ENCODE assay signal across 21 cellular contexts in genomic region chr12:124115976-124116690, GRCh38.
DNase-seq lines count a peak whose midpoint lies in the region; ATAC-seq, FAIRE-seq and TF ChIP-seq lines count a peak whose summit lies in the region.
"Had no signal": no experiment of that assay in that cellular context is flagged by ENCODE, and none has a peak within 500 bp of the region (broad histone marks: within the 10 kb centered on the region; RNA-seq: fewer than 3 reads in every experiment).

No MANE protein-coding gene starts in this region.

- H3K9me3 Mint-ChIP-seq in neural progenitor cell: no peaks in the 10 kb centered on the region
- H3K9me3 Mint-ChIP-seq: CD4-positive, alpha-beta T cell had no signal

- H3K9me3 ChIP-seq in K562 (replicated peaks; ENCODE audit: control insufficient read depth, insufficient read depth, low read depth, low read length) (no peaks in the 10 kb centered on the region), neural progenitor cell (ENCODE audit: low read depth) (no peaks in the 10 kb centered on the region), heart right ventricle (peaks cover 0 to 11% (median 0%) of the 10 kb centered on the region in 11 donors)

- FAIRE-seq in K562 (lab: Jason Lieb, UNC): no peak
- FAIRE-seq: D721Med, GM18507 had no signal

- in situ Hi-C loops in K562 (cut with MboI): no loop called here

- no peak overlapping the region for H3K4me3 ChIP-seq in H7 (ENCODE audit: insufficient read depth, low read depth, low read length)
- H3K4me3 ChIP-seq in K562: no peak overlapping the region
- H3K4me3 ChIP-seq in neural progenitor cell: no peak overlapping the region
- H3K4me3 ChIP-seq in heart right ventricle: no peak overlapping the region

- no peak for TF ChIP-seq EP300 in K562 (IDR thresholded peaks at IDR 0.05; ENCODE audit: low read length)

- no peaks in the 10 kb centered on the region for H3K27me3 ChIP-seq in H7 (ENCODE audit: control insufficient read depth, insufficient read depth, low read length)
- peaks cover 45 to 60% of the 10 kb centered on the region in 2 experiments for H3K27me3 ChIP-seq in K562 (ENCODE audit: control insufficient read depth in 2 of 2, insufficient read depth in 2 of 2, low read length in 2 of 2)
- no peaks in the 10 kb centered on the region for H3K27me3 ChIP-seq in neural progenitor cell
- H3K27me3 ChIP-seq in heart right ventricle: peaks cover 0 to 19% (median 0%) of the 10 kb centered on the region in 7 donors

- POLR2A ChIA-PET in K562 (lab: Yijun Ruan, JAX): interaction anchor here (2.6 kb wide), 1 partner anchor 10 kb away, joined by 6 read pairs; no protein-coding TSS in a partner anchor

- H3K27ac ChIP-seq in K562 (ENCODE audit: extremely low read depth, low read depth, low read length) (no peak overlapping the region), neural progenitor cell (no peak overlapping the region), heart right ventricle (no peak overlapping the region)

- DNase-seq in H7 (peak; percentile 61), K562 (ENCODE audit: extremely low read depth in 1 of 4, low spot score in 3 of 4) (no peak), iPS-NIHi11 (ENCODE audit: low spot score) (peak; percentile 38), neural progenitor cell (ENCODE audit: low spot score) (no peak), heart right ventricle (no peak)
- DNase-seq in activated T-cell treated with anti-CD3 and anti-CD28 coated beads, Interleukin-2, amount 50 U/mL, for 1 hour: no peak
- DNase-seq in activated CD8-positive, alpha-beta memory T cell treated with anti-CD3 and anti-CD28 coated beads, Interleukin-2, amount 50 U/mL, for 4 hours: no peak
- DNase-seq: CD4-positive, alpha-beta T cell; GOT3; NCI-H1048; NCI-H1417; NCI-H1694; NCI-H2029 treated with DMSO at 0.1 percent for 48 hours; NCI-H2227 treated with DMSO at 0.1 percent for 48 hours; NCI-H526 treated with DMSO at 0.1 percent for 48 hours; Right ventricle myocardium superior; RPMI8226 had no signal

- no peak for ATAC-seq in K562
- no peak for ATAC-seq in heart right ventricle
- ATAC-seq in HG03460 (IDR thresholded peaks at IDR 0.05; ENCODE audit: unreplicated experiment): no peak

- intact Hi-C loops in K562 (cut with micrococcal nuclease): no loop called here
- intact Hi-C loops in heart right ventricle (cut with DNase I): no loop called here

- peaks cover 2% of the 10 kb centered on the region for H3K36me3 Mint-ChIP-seq in neural progenitor cell
- H3K36me3 Mint-ChIP-seq: IgD-negative memory B cell had no signal

- no peak for TF ChIP-seq CTCF in K562 (IDR thresholded peaks at IDR 0.05 in 2 of 3, conservative IDR thresholded peaks at IDR 0.05 in 1 of 3; ENCODE audit: insufficient read depth in 2 of 3, low read depth in 1 of 3, low read length in 3 of 3)
- no peak for TF ChIP-seq CTCF in neural progenitor cell (IDR thresholded peaks at IDR 0.05)
- no peak for TF ChIP-seq CTCF in heart right ventricle (IDR thresholded peaks at IDR 0.05)

- H3K9me1 ChIP-seq in K562 (ENCODE audit: control insufficient read depth, insufficient read depth, low read length): no peaks in the 10 kb centered on the region

- no peaks in the 10 kb centered on the region for H3F3A ChIP-seq in neural progenitor cell (ENCODE audit: low read depth)

- no peak for TF ChIP-seq POLR2A in K562 (conservative IDR thresholded peaks at IDR 0.05)

- H3K36me3 ChIP-seq in H7 (replicated peaks; ENCODE audit: control insufficient read depth, insufficient read depth, low read length): no peaks in the 10 kb centered on the region
- H3K36me3 ChIP-seq in K562 (ENCODE audit: control insufficient read depth, insufficient read depth, low read length): no peaks in the 10 kb centered on the region
- no peaks in the 10 kb centered on the region for H3K36me3 ChIP-seq in neural progenitor cell
- no peaks in the 10 kb centered on the region for H3K36me3 ChIP-seq in heart right ventricle

- H3K4me3 Mint-ChIP-seq in neural progenitor cell: no peak overlapping the region
- H3K4me3 Mint-ChIP-seq: CD4-positive, alpha-beta T cell; IgD-negative memory B cell had no signal

- H3K4me2 ChIP-seq in K562 (ENCODE audit: insufficient read depth, low read length): no peak overlapping the region
- H3K4me2 ChIP-seq in neural progenitor cell: no peak overlapping the region

- peak overlapping the region; percentile 28 for H3K27ac Mint-ChIP-seq in neural progenitor cell
- H3K27ac Mint-ChIP-seq: CD4-positive, alpha-beta T cell; IgD-negative memory B cell had no signal

- H3K79me2 ChIP-seq in K562 (ENCODE audit: control insufficient read depth, insufficient read depth, low read length): no peaks in the 10 kb centered on the region
- no peaks in the 10 kb centered on the region for H3K79me2 ChIP-seq in neural progenitor cell (ENCODE audit: low read depth)

- H2AFZ ChIP-seq in K562 (ENCODE audit: low read depth, low read length): no peak overlapping the region
- H2AFZ ChIP-seq in neural progenitor cell (replicated peaks): peak overlapping the region; percentile 9

- H3K4me1 ChIP-seq in K562 (replicated peaks in 1 of 2; ENCODE audit: control insufficient read depth in 2 of 2, insufficient read depth in 2 of 2, low read length in 2 of 2) (peaks cover 0 to 6% of the 10 kb centered on the region in 2 experiments; a peak in 2 of 5 replicates), neural progenitor cell (peaks cover 12% of the 10 kb centered on the region), heart right ventricle (no peaks in the 10 kb centered on the region)

- 0% methylated on average over 15 of the region's 16 CpGs for WGBS in K562 (ENCODE audit: insufficient coverage, low coverage, missing lambda C conversion rate)
- WGBS in heart right ventricle, 2 donors: 81 to 83% methylated on average over 16 of the region's 16 CpGs

- no peak for TF ChIP-seq RAD21 in K562 (CRISPR knock-in tag; conservative IDR thresholded peaks at IDR 0.05 in 1 of 2, IDR thresholded peaks at IDR 0.05 in 1 of 2)

- H3K9ac ChIP-seq in K562 (ENCODE audit: insufficient read depth in 1 of 2, low read depth in 2 of 2, low read length in 2 of 2): no peak overlapping the region; a peak in 1 of 4 replicates
- H3K9ac ChIP-seq in neural progenitor cell: no peak overlapping the region

- H3K27me3 Mint-ChIP-seq in neural progenitor cell (ENCODE audit: insufficient read depth, low read depth): peaks cover 2% of the 10 kb centered on the region
- H3K27me3 Mint-ChIP-seq: IgD-negative memory B cell had no signal

- peaks cover 9% of the 10 kb centered on the region for H3K4me1 Mint-ChIP-seq in neural progenitor cell
- H3K4me1 Mint-ChIP-seq: IgD-negative memory B cell had no signal

- H4K20me1 ChIP-seq in K562 (replicated peaks; ENCODE audit: control insufficient read depth, insufficient read depth, low read length) (no peaks in the 10 kb centered on the region), neural progenitor cell (ENCODE audit: low read depth) (no peaks in the 10 kb centered on the region)

- no TSS peak for BruUV-seq in K562 (replicated peaks; lab: Mats Ljungman, UMichigan)

- CTCF ChIA-PET in K562 (lab: Yijun Ruan, JAX; ENCODE audit: low intra/inter-chr PET ratio): no interaction called here

TF ChIP-seq in K562, 482 proteins besides CTCF, POLR2A, EP300 and RAD21:
- TF ChIP-seq RBM14 (IDR thresholded peaks at IDR 0.05; ENCODE audit: borderline replicate concordance, insufficient read depth, low read depth, low read length) (no peak), EGR1 (conservative IDR thresholded peaks at IDR 0.05) (peak; percentile 76)
TF ChIP-seq in K562: peak in this region for 1.

Comparison
In these comparisons a context has a peak if more than half of its experiments do, and no peak if none do; other contexts are left out.
1. DNase-seq: peak in H7 (single experiment) and iPS-NIHi11 (single experiment); none in K562 (0 of 4), neural progenitor cell (single experiment), heart right ventricle (0 of 2), activated T-cell treated with anti-CD3 and anti-CD28 coated beads, Interleukin-2, amount 50 U/mL, for 1 hour (single experiment) and activated CD8-positive, alpha-beta memory T cell treated with anti-CD3 and anti-CD28 coated beads, Interleukin-2, amount 50 U/mL, for 4 hours (single experiment).